ENCODE assay signal across 9 cellular contexts in genomic region chr5:175658299-175659145, GRCh38. TPM values are rescaled to one million over a fixed set of nuclear protein-coding genes. Genes with fewer than 3 reads are reported as not detected.
A peak's percentile ranks its signal among the peaks of the same experiment; 100 is the strongest.
DNase-seq lines count a peak whose midpoint lies in the region; ATAC-seq and TF ChIP-seq lines count a peak whose summit lies in the region.
"Had no signal": no experiment of that assay in that cellular context is flagged by ENCODE, and none has a peak within 500 bp of the region (broad histone marks: within the 10 kb centered on the region; RNA-seq: fewer than 3 reads in every experiment).

No MANE protein-coding gene starts in this region.

- no peaks in the 10 kb centered on the region for H3K36me3 ChIP-seq in prostate gland

- H3K9me3 ChIP-seq in prostate gland: no peaks in the 10 kb centered on the region

- H3K4me1 ChIP-seq in prostate gland (replicated peaks): no peaks in the 10 kb centered on the region

- TF ChIP-seq CTCF in prostate gland (IDR thresholded peaks at IDR 0.05): no peak

- ATAC-seq in GM18502 (IDR thresholded peaks at IDR 0.05; ENCODE audit: poor library complexity, unreplicated experiment) (peak; percentile 23), Right ventricle myocardium superior (ENCODE audit: poor library complexity) (peak; percentile 48), HG03442 (IDR thresholded peaks at IDR 0.05; ENCODE audit: unreplicated experiment) (no peak), HG02884 (IDR thresholded peaks at IDR 0.05; ENCODE audit: unreplicated experiment) (no peak)

- peak overlapping the region in 1 of 2 donors; percentile 62 for H3K27ac ChIP-seq in prostate gland
- H3K27ac ChIP-seq: SK-N-MC had no signal

- peak overlapping the region; percentile 40 to 46 for H3K4me3 ChIP-seq in prostate gland

- intact Hi-C loops in Right ventricle myocardium superior (cut with DNase I): loop anchor here (10.0 kb wide), 1 partner anchor 124 kb away; no protein-coding TSS in a partner anchor
- intact Hi-C loops in prostate gland (cut with DNase I): loop anchor here (5.0 kb wide), 2 partner anchors 34 to 126 kb away; no protein-coding TSS in a partner anchor

- TF ChIP-seq POLR2A in prostate gland (IDR thresholded peaks at IDR 0.05): no peak

- WGBS in prostate gland: 13% methylated on average over 41 of the region's 41 CpGs

- no peaks in the 10 kb centered on the region for H3K27me3 ChIP-seq in prostate gland (replicated peaks; ENCODE audit: insufficient read depth)

- DNase-seq in activated CD4-positive, alpha-beta T cell treated with anti-CD3 and anti-CD28 coated beads, Interleukin-2, amount 50 U/mL, for 48 hours: peak; percentile 48 to 55
- DNase-seq in Right ventricle myocardium superior (peak; percentile 64), prostate gland (ENCODE audit: low spot score) (no peak), NCI-H1417 (lab: John Stamatoyannopoulos, UW) (no peak), RKO (ENCODE audit: low spot score) (no peak)

RNA-seq across cellular contexts. Expression of gene HRH2, which starts 0.7 kb away (rescaled TPM):
- total RNA-seq in Right ventricle myocardium superior (41.2 TPM), prostate gland (1 to 10 TPM in 1 of 2 donors, under 1 TPM in 1; 0.55 to 5.3 TPM)

Comparison
In these comparisons a context has a peak if more than half of its experiments do, and no peak if none do; other contexts are left out.
1. ATAC-seq: peak in GM18502 (single experiment) and Right ventricle myocardium superior (single experiment); none in HG03442 (single experiment) and HG02884 (single experiment).
2. DNase-seq: peak in activated CD4-positive, alpha-beta T cell treated with anti-CD3 and anti-CD28 coated beads, Interleukin-2, amount 50 U/mL, for 48 hours (2 of 2) and Right ventricle myocardium superior (single experiment); none in prostate gland (single experiment), NCI-H1417 (0 of 3) and RKO (single experiment).